Comparison of ENCODE assay signal across 21 cellular contexts in the genomic region with DNA sequence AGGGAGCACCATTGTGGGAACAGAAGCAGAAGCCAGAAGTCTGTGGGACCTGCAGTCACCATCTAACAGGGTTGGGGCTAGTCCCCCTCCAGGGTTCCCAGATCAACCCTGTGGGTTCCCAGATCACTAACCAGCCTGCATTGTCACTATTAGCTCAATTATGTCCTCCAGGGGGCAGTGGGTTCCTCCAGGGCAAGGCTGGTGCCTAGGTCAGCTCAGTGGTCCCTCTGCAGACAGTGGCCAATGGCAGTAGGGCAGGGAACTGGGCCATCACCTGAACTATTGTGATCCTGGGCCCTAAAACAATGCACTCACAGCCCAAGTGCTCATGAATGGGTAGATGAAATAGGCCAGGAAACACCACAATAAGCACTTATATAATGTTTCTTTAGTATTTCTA. TPM values are rescaled to one million over a fixed set of nuclear protein-coding genes. Genes with fewer than 3 reads are reported as not detected.
DNase-seq lines count a peak whose midpoint lies in the region; ATAC-seq and TF ChIP-seq lines count a peak whose summit lies in the region.
"Had no signal": no experiment of that assay in that cellular context is flagged by ENCODE, and none has a peak within 500 bp of the region (broad histone marks: within the 10 kb centered on the region; RNA-seq: fewer than 3 reads in every experiment).

No MANE protein-coding gene starts in this region.

- ATAC-seq in GM21381 (IDR thresholded peaks at IDR 0.05; ENCODE audit: unreplicated experiment) (no peak), HG03196 (IDR thresholded peaks at IDR 0.05; ENCODE audit: unreplicated experiment) (no peak)
- ATAC-seq: activated CD8-positive, alpha-beta T cell treated with anti-CD3 and anti-CD28 coated beads for 36 hours; left colon had no signal

- H3K4me2 ChIP-seq in OCI-LY1 (ENCODE audit: low read length) (no peak overlapping the region), OCI-LY7 (ENCODE audit: low read length) (no peak overlapping the region)
- H3K4me2 ChIP-seq: PC-9 had no signal

- H3K27ac ChIP-seq in 22Rv1 (no peak overlapping the region), OCI-LY1 (ENCODE audit: low read depth, low read length, poor library complexity, severe bottlenecking) (no peak overlapping the region), iPS DF 6.9 (ENCODE audit: low read length) (no peak overlapping the region), OCI-LY7 (ENCODE audit: low read depth, low read length, poor library complexity, severe bottlenecking) (no peak overlapping the region)
- H3K27ac ChIP-seq: HL-60, PC-9, upper lobe of left lung had no signal

- H4K20me1 ChIP-seq in OCI-LY1 (ENCODE audit: insufficient read depth, low read length) (no peaks in the 10 kb centered on the region), OCI-LY7 (ENCODE audit: insufficient read depth, low read length) (no peaks in the 10 kb centered on the region)

- DNase-seq in iPS DF 6.9 (ENCODE audit: low read depth, low spot score): peak; percentile 18
- no peak for DNase-seq in T1000 (lab: John Stamatoyannopoulos, UW)
- DNase-seq in OCI-LY7 (ENCODE audit: low spot score): no peak
- DNase-seq: ACHN; activated CD8-positive, alpha-beta T cell treated with anti-CD3 and anti-CD28 coated beads for 36 hours; activated effector memory CD4-positive, alpha-beta T cell treated with Interleukin-2 at 50 U/mL for 16 hours; activated naive CD8-positive, alpha-beta T cell treated with anti-CD3 and anti-CD28 coated beads, Interleukin-2, amount 10 ng/mL, durations not matched to agents 7 days and 5 days; left colon; NCI-H1417; NCI-H2081; NCI-H226; NCI-H774; PC-9; SHP77; upper lobe of left lung had no signal

- TF ChIP-seq CTCF in 22Rv1 (IDR thresholded peaks at IDR 0.05): 0 out of 2 replicates have a peak, but pooled peaks have one; percentile 6
- peak; percentile 6; the same call in 1 of the 2 replicates for TF ChIP-seq CTCF in GM12875 (IDR thresholded peaks at IDR 0.05; ENCODE audit: borderline replicate concordance, insufficient read depth, low read depth, low read length)
- TF ChIP-seq CTCF in OCI-LY1 (IDR thresholded peaks at IDR 0.05; ENCODE audit: low read length): peak; percentile 10; the same call in 1 of the 2 replicates
- TF ChIP-seq CTCF in OCI-LY7 (conservative IDR thresholded peaks at IDR 0.05; ENCODE audit: low read length): no peak

- no TSS peak for BruUV-seq in OCI-LY7 (replicated peaks; lab: Mats Ljungman, UMichigan)

- H2AFZ ChIP-seq in OCI-LY1 (ENCODE audit: low read length): no peak overlapping the region
- no peak overlapping the region for H2AFZ ChIP-seq in OCI-LY7 (ENCODE audit: low read length)
- H2AFZ ChIP-seq: PC-9 had no signal

- CTCF ChIA-PET in OCI-LY7 (lab: Charles Lee; ENCODE audit: unreplicated experiment): no interaction called here

- H3F3A ChIP-seq in OCI-LY1 (ENCODE audit: insufficient read depth, low read length): no peaks in the 10 kb centered on the region

- H3K4me1 ChIP-seq in OCI-LY1 (ENCODE audit: insufficient read depth, low read length, severe bottlenecking) (no peaks in the 10 kb centered on the region), iPS DF 6.9 (ENCODE audit: control insufficient read depth, insufficient read depth, low read length) (no peaks in the 10 kb centered on the region), OCI-LY7 (ENCODE audit: insufficient read depth, low read length, poor library complexity, severe bottlenecking) (no peaks in the 10 kb centered on the region)
- H3K4me1 ChIP-seq: upper lobe of left lung had no signal

- H3K36me3 ChIP-seq in OCI-LY1 (ENCODE audit: insufficient read depth, low read length) (no peaks in the 10 kb centered on the region), iPS DF 6.9 (ENCODE audit: control insufficient read depth, insufficient read depth, low read length) (no peaks in the 10 kb centered on the region), OCI-LY7 (ENCODE audit: insufficient read depth, low read length) (no peaks in the 10 kb centered on the region)
- H3K36me3 ChIP-seq: upper lobe of left lung had no signal

- intact Hi-C loops in OCI-LY7 (cut with micrococcal nuclease; ENCODE audit: unreplicated experiment): no loop called here

- no peaks in the 10 kb centered on the region for H3K79me2 ChIP-seq in OCI-LY1 (ENCODE audit: insufficient read depth, low read length)
- no peaks in the 10 kb centered on the region for H3K79me2 ChIP-seq in OCI-LY7 (ENCODE audit: insufficient read depth, low read depth, low read length)

- H3K27me3 ChIP-seq in OCI-LY1 (ENCODE audit: insufficient read depth, low read length) (no peaks in the 10 kb centered on the region), iPS DF 6.9 (ENCODE audit: control insufficient read depth, insufficient read depth, low read length) (no peaks in the 10 kb centered on the region)
- H3K27me3 ChIP-seq: upper lobe of left lung had no signal

- no peaks in the 10 kb centered on the region for H3K9me2 ChIP-seq in OCI-LY1 (ENCODE audit: low read depth, low read length)
- H3K9me2 ChIP-seq in OCI-LY7 (ENCODE audit: insufficient read depth, low read length): no peaks in the 10 kb centered on the region

- H3K9ac ChIP-seq in OCI-LY1 (ENCODE audit: low read length): no peak overlapping the region

- H3K9me3 ChIP-seq in OCI-LY1 (ENCODE audit: low read length) (no peaks in the 10 kb centered on the region), iPS DF 6.9 (ENCODE audit: control insufficient read depth, insufficient read depth, low read length) (no peaks in the 10 kb centered on the region), OCI-LY7 (ENCODE audit: low read length) (no peaks in the 10 kb centered on the region)
- H3K9me3 ChIP-seq: upper lobe of left lung had no signal

- POLR2A ChIA-PET in OCI-LY7 (lab: Charles Lee): no interaction called here

- H3K4me3 ChIP-seq in GM12875 (ENCODE audit: low read depth, low read length) (no peak overlapping the region), OCI-LY1 (ENCODE audit: low read depth, low read length, poor library complexity, severe bottlenecking) (no peak overlapping the region), iPS DF 6.9 (ENCODE audit: low read length) (no peak overlapping the region), OCI-LY7 (ENCODE audit: low read depth, low read length, poor library complexity, severe bottlenecking) (no peak overlapping the region)
- H3K4me3 ChIP-seq: PC-9, upper lobe of left lung had no signal

RNA-seq across cellular contexts. Expression of gene PRSS23, which starts 18.8 kb away (rescaled TPM):
- not detected in 2 replicates for total RNA-seq in OCI-LY7 (2014; rRNA removed; shearing (Covaris generic))
- not detected in 2 replicates for total RNA-seq in OCI-LY7 (2022)
